Comparison of ENCODE assay signal across 8 cellular contexts in the genomic region with DNA sequence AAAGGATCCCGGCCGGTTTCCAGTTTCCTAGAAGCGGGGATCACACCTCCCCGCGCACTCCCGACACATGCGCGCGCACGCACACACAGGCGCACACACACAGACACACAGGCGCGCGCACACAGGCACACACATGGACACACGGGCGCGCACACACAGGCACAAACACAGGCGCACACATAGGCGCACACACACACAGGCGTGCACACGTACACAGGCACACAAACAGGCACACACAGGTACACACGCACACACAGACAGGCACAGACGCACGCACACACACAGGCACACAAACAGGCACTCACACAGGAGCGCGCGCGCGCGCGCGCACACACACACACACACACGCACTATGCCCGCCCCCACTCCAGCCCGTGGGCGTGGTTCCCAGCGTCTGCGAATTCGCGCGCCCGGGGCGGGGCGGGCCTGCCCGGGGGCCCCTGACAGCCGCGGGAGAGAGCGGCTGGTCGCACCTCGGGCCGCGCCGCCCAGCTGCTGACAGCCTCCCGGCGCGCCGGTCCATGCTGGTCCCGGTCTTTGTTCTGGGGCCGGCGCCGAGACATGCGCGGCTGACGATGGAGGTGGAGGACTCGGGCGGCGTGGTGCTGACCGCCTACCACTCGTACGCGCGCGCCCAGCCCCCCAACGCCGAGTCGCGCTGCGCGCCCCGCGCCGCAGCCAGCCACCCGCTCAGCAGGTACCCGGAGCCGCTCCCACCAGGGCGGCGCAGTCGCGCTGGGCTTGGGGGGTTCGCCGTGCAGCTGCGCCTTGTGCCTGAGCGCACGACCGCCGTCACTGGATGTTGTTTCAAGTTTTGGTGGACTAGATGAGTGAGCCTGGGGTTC. TPM values are rescaled to one million over a fixed set of nuclear protein-coding genes. Genes with fewer than 3 reads are reported as not detected.
DNase-seq lines count a peak whose midpoint lies in the region; ATAC-seq, FAIRE-seq and TF ChIP-seq lines count a peak whose summit lies in the region.

A gene with protein sequence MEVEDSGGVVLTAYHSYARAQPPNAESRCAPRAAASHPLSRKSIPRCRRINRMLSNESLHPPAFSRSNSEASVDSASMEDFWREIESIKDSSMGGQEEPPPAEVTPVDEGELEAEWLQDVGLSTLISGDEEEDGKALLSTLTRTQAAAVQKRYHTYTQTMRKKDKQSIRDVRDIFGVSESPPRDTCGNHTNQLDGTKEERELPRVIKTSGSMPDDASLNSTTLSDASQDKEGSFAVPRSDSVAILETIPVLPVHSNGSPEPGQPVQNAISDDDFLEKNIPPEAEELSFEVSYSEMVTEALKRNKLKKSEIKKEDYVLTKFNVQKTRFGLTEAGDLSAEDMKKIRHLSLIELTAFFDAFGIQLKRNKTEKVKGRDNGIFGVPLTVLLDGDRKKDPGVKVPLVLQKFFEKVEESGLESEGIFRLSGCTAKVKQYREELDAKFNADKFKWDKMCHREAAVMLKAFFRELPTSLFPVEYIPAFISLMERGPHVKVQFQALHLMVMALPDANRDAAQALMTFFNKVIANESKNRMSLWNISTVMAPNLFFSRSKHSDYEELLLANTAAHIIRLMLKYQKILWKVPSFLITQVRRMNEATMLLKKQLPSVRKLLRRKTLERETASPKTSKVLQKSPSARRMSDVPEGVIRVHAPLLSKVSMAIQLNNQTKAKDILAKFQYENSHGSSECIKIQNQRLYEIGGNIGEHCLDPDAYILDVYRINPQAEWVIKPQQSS (plus strand): TSS at position 470 of the 845 bp plus-strand sequence. CDS start 106 bp downstream, at position 576.

- no peaks in the 10 kb centered on the region for H3F3A ChIP-seq in smooth muscle cell (ENCODE audit: low read depth)

- TF ChIP-seq CTCF in AG10803 (conservative IDR thresholded peaks at IDR 0.05; ENCODE audit: low read length) (no peak), coronary artery (IDR thresholded peaks at IDR 0.05) (no peak), smooth muscle cell (IDR thresholded peaks at IDR 0.05; ENCODE audit: borderline replicate concordance, insufficient read depth, poor library complexity, severe bottlenecking) (peak; percentile 40)

- under 1% methylated on average over 62 of the region's 96 CpGs for WGBS in smooth muscle cell (ENCODE audit: low lambda C conversion rate)

- no peaks in the 10 kb centered on the region for H3K27me3 ChIP-seq in smooth muscle cell (ENCODE audit: low read depth)

- peak within 1 kb of the TSS; percentile 61 for H3K9ac ChIP-seq in smooth muscle cell (ENCODE audit: low read depth)

- peak within 1 kb of the TSS; percentile 85 for H3K4me2 ChIP-seq in smooth muscle cell

- H3K36me3 ChIP-seq in smooth muscle cell (ENCODE audit: low read depth): no peaks in the 10 kb centered on the region

- H3K4me1 ChIP-seq in smooth muscle cell (ENCODE audit: low read depth): peaks cover 28% of the 10 kb centered on the region

- H3K4me3 ChIP-seq in AG10803 (ENCODE audit: low read length): peak within 1 kb of the TSS; percentile 59
- peak within 1 kb of the TSS; percentile 86 for H3K4me3 ChIP-seq in coronary artery
- peak within 1 kb of the TSS; percentile 84 for H3K4me3 ChIP-seq in smooth muscle cell

- H4K20me1 ChIP-seq in smooth muscle cell (ENCODE audit: low read depth): no peaks in the 10 kb centered on the region

- H3K79me2 ChIP-seq in smooth muscle cell (ENCODE audit: low read depth): peaks cover 28% of the 10 kb centered on the region

- FAIRE-seq in HTR-8/SVneo (lab: Jason Lieb, UNC): peak; percentile 89

- peak; percentile 63 for DNase-seq in AG10803 (ENCODE audit: low read depth)
- peak; percentile 63 for DNase-seq in HTR-8/SVneo (ENCODE audit: insufficient read length, low spot score)
- peak; percentile 63 for DNase-seq in RPMI7951 (ENCODE audit: low read depth)
- DNase-seq in coronary artery (ENCODE audit: low spot score): no peak
- DNase-seq in kidney glomerular epithelial cell (lab: John Stamatoyannopoulos, UW): peak; percentile 93
- peak; percentile 88 for DNase-seq in smooth muscle cell (lab: John Stamatoyannopoulos, UW; ENCODE audit: unreplicated experiment)
- no peak for DNase-seq in GDM1 (lab: John Stamatoyannopoulos, UW)

- H3K27ac ChIP-seq in coronary artery (peak within 1 kb of the TSS; percentile 45 to 80), smooth muscle cell (ENCODE audit: low read depth) (peak within 1 kb of the TSS; percentile 29)

- no peaks in the 10 kb centered on the region for H3K9me3 ChIP-seq in smooth muscle cell (replicated peaks; ENCODE audit: low read depth)

- peak; percentile 46 for ATAC-seq in GM18861 (IDR thresholded peaks at IDR 0.05; ENCODE audit: unreplicated experiment)

- peak within 1 kb of the TSS; percentile 45 for H2AFZ ChIP-seq in smooth muscle cell (ENCODE audit: low read depth)

RNA-seq across cellular contexts. Expression of the gene that starts here (rescaled TPM):
- total RNA-seq in RPMI7951 (2014; rRNA removed; shearing (Covaris generic)): 0.24 and 0.29 TPM in 2 replicates
- total RNA-seq in smooth muscle cell: 27.7 and 40.0 TPM in 2 replicates
- polyA plus RNA-seq in smooth muscle cell: 13.8 and 16.2 TPM in 2 replicates

Comparison
In these comparisons a context has a peak if more than half of its experiments do, and no peak if none do; other contexts are left out.
1. RNA of the gene that starts here (total RNA-seq): 27.7 to 40.0 TPM in smooth muscle cell; 0.24 to 0.29 TPM in RPMI7951; every median in the first group is over 10 times any median in the second.
2. Peak in DNase-seq in RPMI7951; RNA of the gene not detected or under 1 TPM.
3. DNase-seq: peak in AG10803 (single experiment), HTR-8/SVneo (single experiment), kidney glomerular epithelial cell (single experiment) and smooth muscle cell (single experiment); none in coronary artery (single experiment) and GDM1 (single experiment).
4. Peak in every context shown above with its lines, with median percentiles within 50 percentile points of each other: H3K4me3 ChIP-seq.